ENCODE assay signal across 22 cellular contexts in the genomic region with DNA sequence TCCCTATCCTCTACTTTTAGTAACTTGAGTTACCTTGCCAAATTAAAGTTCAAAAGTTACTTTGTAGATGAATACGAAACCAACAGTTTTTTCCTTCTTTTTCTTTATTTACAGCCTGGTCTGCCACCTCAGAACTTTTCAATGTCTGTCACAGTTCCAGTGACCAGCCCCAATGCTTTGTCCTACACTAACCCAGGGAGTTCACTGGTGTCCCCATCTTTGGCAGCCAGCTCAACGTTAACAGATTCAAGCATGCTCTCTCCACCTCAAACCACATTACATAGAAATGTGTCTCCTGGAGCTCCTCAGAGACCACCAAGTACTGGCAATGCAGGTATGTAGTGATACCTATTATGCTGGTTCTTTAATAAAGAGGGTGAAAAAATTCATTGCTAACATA.
"Had no signal": no experiment of that assay in that cellular context is flagged by ENCODE, and none has a peak within 500 bp of the region (broad histone marks: within the 10 kb centered on the region; RNA-seq: fewer than 3 reads in every experiment).

No MANE protein-coding gene starts in this region.

- H3K9me3 ChIP-seq: Peyer's patch had no signal

- H3K27me3 Mint-ChIP-seq: activated CD4-positive, alpha-beta T cell treated with anti-CD3 and anti-CD28 coated beads, Interleukin-2, amount 10 ng/mL, durations not matched to agents 24 days and 14 days; activated naive CD8-positive, alpha-beta T cell treated with anti-CD3 and anti-CD28 coated beads for 36 hours had no signal

- H3K27me3 ChIP-seq: brain microvascular endothelial cell, Peyer's patch had no signal

- H3K4me1 ChIP-seq: Peyer's patch had no signal

- H3K9me3 Mint-ChIP-seq: activated CD4-positive, alpha-beta T cell treated with anti-CD3 and anti-CD28 coated beads, Interleukin-2, amount 10 ng/mL, durations not matched to agents 24 days and 14 days; activated naive CD4-positive, alpha-beta T cell treated with anti-CD3 and anti-CD28 coated beads for 36 hours; activated naive CD8-positive, alpha-beta T cell treated with anti-CD3 and anti-CD28 coated beads for 36 hours; activated T-cell treated with anti-CD3 and anti-CD28 coated beads, Interleukin-2, amount 50 U/mL, for 4 hours; T-helper 1 cell treated with Interleukin-12 subunit alpha and Interleukin-12 subunit beta and Interleukin-4 antibody, amounts not matched to agents 30 μg/mL and 1 μg/mL, for 36 hours had no signal

- ATAC-seq: activated T-cell treated with anti-CD3 and anti-CD28 coated beads, Interleukin-2, amount 50 U/mL, for 4 hours; K562 had no signal

- H3K27ac ChIP-seq: brain microvascular endothelial cell, Peyer's patch, RWPE1 had no signal

- DNase-seq: activated CD4-positive, alpha-beta T cell treated with anti-CD3 and anti-CD28 coated beads for 1 hour; activated CD4-positive, alpha-beta T cell treated with anti-CD3 and anti-CD28 coated beads, Interleukin-2, amount 10 ng/mL, durations not matched to agents 24 days and 14 days; activated CD4-positive, alpha-beta T cell treated with anti-CD3 and anti-CD28 coated beads, Interleukin-2, amount 50 U/mL, for 48 hours; activated CD8-positive, alpha-beta memory T cell treated with anti-CD3 and anti-CD28 coated beads for 24 hours; activated effector memory CD4-positive, alpha-beta T cell treated with anti-CD3 and anti-CD28 coated beads, Interleukin-2, amount 50 U/mL, for 16 hours; activated naive CD4-positive, alpha-beta T cell treated with anti-CD3 and anti-CD28 coated beads for 36 hours; activated naive CD8-positive, alpha-beta T cell treated with anti-CD3 and anti-CD28 coated beads for 36 hours; activated T-cell treated with anti-CD3 and anti-CD28 coated beads, Interleukin-2, amount 50 U/mL, for 4 hours; brain microvascular endothelial cell; central memory CD4-positive, alpha-beta T cell; Karpas-422; MM.1S; NCI-H1105; NCI-H1436; NCI-H1694 treated with DMSO at 0.1 percent for 48 hours; NCI-H2029 treated with DMSO at 0.1 percent for 48 hours; NCI-H524; Peyer's patch; SHP77 treated with DMSO at 0.1 percent for 48 hours had no signal

- H3K4me3 Mint-ChIP-seq: activated CD4-positive, alpha-beta T cell treated with anti-CD3 and anti-CD28 coated beads, Interleukin-2, amount 10 ng/mL, durations not matched to agents 24 days and 14 days; activated naive CD4-positive, alpha-beta T cell treated with anti-CD3 and anti-CD28 coated beads for 36 hours; activated naive CD8-positive, alpha-beta T cell treated with anti-CD3 and anti-CD28 coated beads for 36 hours; activated T-cell treated with anti-CD3 and anti-CD28 coated beads, Interleukin-2, amount 50 U/mL, for 4 hours; T-helper 1 cell treated with Interleukin-12 subunit alpha and Interleukin-12 subunit beta and Interleukin-4 antibody, amounts not matched to agents 30 μg/mL and 1 μg/mL, for 36 hours had no signal

- H3K4me3 ChIP-seq: K562, Peyer's patch had no signal

- H3K27ac Mint-ChIP-seq: activated CD4-positive, alpha-beta T cell treated with anti-CD3 and anti-CD28 coated beads, Interleukin-2, amount 10 ng/mL, durations not matched to agents 24 days and 14 days; activated naive CD4-positive, alpha-beta T cell treated with anti-CD3 and anti-CD28 coated beads for 36 hours; activated naive CD8-positive, alpha-beta T cell treated with anti-CD3 and anti-CD28 coated beads for 36 hours; T-helper 1 cell treated with Interleukin-12 subunit alpha and Interleukin-12 subunit beta and Interleukin-4 antibody, amounts not matched to agents 30 μg/mL and 1 μg/mL, for 36 hours had no signal
